Comparison of ENCODE assay signal across 1 cellular context in genomic region chr22:35299217-35299716, GRCh38.
TF ChIP-seq lines count a peak whose summit lies in the region.

No MANE protein-coding gene starts in this region.

TF ChIP-seq in HCT116, 20 proteins besides CTCF, POLR2A, EP300 and RAD21 (continued from another document):
- no peak for TF ChIP-seq REST (IDR thresholded peaks at IDR 0.05; ENCODE audit: low read depth)
